In the genomic region with DNA sequence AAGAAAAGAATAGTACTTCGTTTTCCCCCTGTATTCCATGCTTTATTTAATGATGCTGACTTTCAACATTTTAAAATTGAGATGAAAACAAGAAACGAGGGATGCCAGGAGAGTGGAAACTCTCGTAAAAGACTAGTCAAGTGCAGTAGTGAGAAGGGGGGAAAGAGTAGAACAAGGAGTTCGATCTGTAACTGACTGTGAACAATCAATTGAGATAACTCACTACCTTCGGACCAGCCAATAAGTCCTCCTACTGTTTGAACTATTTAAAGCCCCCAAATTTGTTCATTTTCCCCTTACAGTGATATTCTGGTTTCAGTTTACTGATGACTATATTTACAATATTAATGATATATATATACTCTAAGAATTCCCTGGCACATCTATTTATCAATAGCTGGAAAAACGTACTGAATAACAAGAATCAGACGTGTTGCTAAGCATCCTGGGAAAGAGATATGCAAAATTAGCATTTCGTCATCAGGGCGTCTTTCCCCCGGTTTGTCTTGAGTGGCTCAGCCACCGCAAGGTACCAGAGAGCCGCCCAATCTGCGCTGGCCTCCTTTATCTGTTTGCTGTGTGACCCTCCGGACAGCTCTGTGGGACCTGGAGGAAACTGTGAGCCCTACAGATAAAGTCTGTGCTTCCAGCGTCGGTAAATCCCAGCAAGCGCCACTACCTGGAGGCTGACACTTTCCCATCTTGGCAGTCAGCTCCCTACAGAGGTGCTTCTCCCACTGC, we compare ENCODE assay signal across 8 cellular contexts. TPM values are rescaled to one million over a fixed set of nuclear protein-coding genes. Genes with fewer than 3 reads are reported as not detected.
DNase-seq lines count a peak whose midpoint lies in the region; ATAC-seq and TF ChIP-seq lines count a peak whose summit lies in the region.

No MANE protein-coding gene starts in this region.

- H3K36me3 Mint-ChIP-seq in naive thymus-derived CD4-positive, alpha-beta T cell: peaks cover 0 to 5% (median 0%) of the 10 kb centered on the region in 5 donors
- peaks cover 0 to 4% of the 10 kb centered on the region in 2 donors for H3K36me3 Mint-ChIP-seq in stimulated activated naive B cell treated with anti-CD40 and anti-IgM and Interleukin-4, amounts not matched to agents 10 μg/mL and 1 μg/mL and 100 μg/mL, for 72 hours

- H3K4me3 ChIP-seq in KMS-11 (IDR thresholded peaks at IDR 0.05; ENCODE audit: insufficient read depth, low read depth, low read length) (peak overlapping the region; percentile 65), Panc1 (ENCODE audit: low read depth in 2 of 2, low read length in 2 of 2) (peak overlapping the region; percentile 95 to 96)
- peak overlapping the region; percentile 97 for H3K4me3 ChIP-seq in naive thymus-derived CD4-positive, alpha-beta T cell (ENCODE audit: low read length)

- DNase-seq in DMS79 treated with DMSO at 0.1 percent for 48 hours (lab: John Stamatoyannopoulos, UW) (peak; percentile 83), Panc1 (ENCODE audit: low read depth, low spot score) (peak; percentile 91), activated T-helper 1 cell treated with Interleukin-2 at 50 U/mL for 16 hours (ENCODE audit: low read depth) (peak; percentile 57), fibroblast of gingiva (ENCODE audit: low read depth) (peak; percentile 82)
- DNase-seq in naive thymus-derived CD4-positive, alpha-beta T cell: peak; percentile 43 to 91 (median 88)
- peak; percentile 76 for DNase-seq in stimulated activated naive B cell treated with anti-CD40 and anti-IgM and Interleukin-4, amounts not matched to agents 10 μg/mL and 1 μg/mL and 100 μg/mL, for 72 hours

- ATAC-seq in GM21786 (IDR thresholded peaks at IDR 0.05; ENCODE audit: unreplicated experiment): peak; percentile 93
- peak; percentile 91 for ATAC-seq in Panc1
- peak; percentile 87 for ATAC-seq in naive thymus-derived CD4-positive, alpha-beta T cell
- peak; percentile 87 to 88 for ATAC-seq in stimulated activated naive B cell treated with anti-CD40 and anti-IgM and Interleukin-4, amounts not matched to agents 10 μg/mL and 1 μg/mL and 100 μg/mL, for 72 hours (replicated peaks)

- H3K4me2 ChIP-seq in KMS-11: peak overlapping the region; percentile 87

- no peaks in the 10 kb centered on the region for H3K79me2 ChIP-seq in KMS-11 (ENCODE audit: insufficient read depth, low read depth)

- peak overlapping the region; percentile 95 for H2AFZ ChIP-seq in KMS-11 (ENCODE audit: low read depth)

- H3K4me3 Mint-ChIP-seq in naive thymus-derived CD4-positive, alpha-beta T cell: peak overlapping the region; percentile 92 to 99 (median 98)
- H3K4me3 Mint-ChIP-seq in stimulated activated naive B cell treated with anti-CD40 and anti-IgM and Interleukin-4, amounts not matched to agents 10 μg/mL and 1 μg/mL and 100 μg/mL, for 72 hours: peak overlapping the region; percentile 92 to 100

- POLR2A ChIA-PET in Panc1 (lab: Charles Lee): interaction anchor here (0.6 kb wide), 1 partner anchor 268 kb away, joined by 3 read pairs; no protein-coding TSS in a partner anchor
- POLR2A ChIA-PET in naive thymus-derived CD4-positive, alpha-beta T cell (lab: Charles Lee): interaction anchor here (0.6 to 1.8 kb wide), 3 partner anchors 41 to 1730 kb away, joined by 3 to 6 read pairs (median 3); a partner anchor contains a TSS

- H3K27ac ChIP-seq in KMS-11 (peak overlapping the region; percentile 58), Panc1 (ENCODE audit: low read length) (peak overlapping the region; percentile 86)
- peak overlapping the region; percentile 85 for H3K27ac ChIP-seq in naive thymus-derived CD4-positive, alpha-beta T cell (ENCODE audit: low read depth, low read length)

- intact Hi-C loops in Panc1 (cut with micrococcal nuclease; ENCODE audit: unreplicated experiment): loop anchor here (5.0 kb wide), 1 partner anchor 80 kb away; no protein-coding TSS in a partner anchor
- intact Hi-C loops in naive thymus-derived CD4-positive, alpha-beta T cell (cut with micrococcal nuclease): loop anchor here (1.0 to 10.0 kb wide), 17 partner anchors 18 to 638 kb away; a partner anchor contains a TSS

- H3K27me3 Mint-ChIP-seq in naive thymus-derived CD4-positive, alpha-beta T cell: peaks cover 0 to 27% (median 0%) of the 10 kb centered on the region in 5 donors
- peaks cover 0 to 5% of the 10 kb centered on the region in 2 donors for H3K27me3 Mint-ChIP-seq in stimulated activated naive B cell treated with anti-CD40 and anti-IgM and Interleukin-4, amounts not matched to agents 10 μg/mL and 1 μg/mL and 100 μg/mL, for 72 hours

- H3K27me3 ChIP-seq in KMS-11 (ENCODE audit: insufficient read depth, low read depth) (no peaks in the 10 kb centered on the region; the same call in 1 of the 2 replicates), Panc1 (ENCODE audit: control insufficient read depth, insufficient read depth, low read length) (no peaks in the 10 kb centered on the region)
- H3K27me3 ChIP-seq in naive thymus-derived CD4-positive, alpha-beta T cell (ENCODE audit: control insufficient read depth in 2 of 2, insufficient read depth in 2 of 2, low read length in 2 of 2): no peaks in the 10 kb centered on the region

- peak overlapping the region; percentile 58; the same call in 1 of the 2 replicates for H3K9ac ChIP-seq in KMS-11

- CTCF ChIA-PET in Panc1 (lab: Charles Lee): interaction anchor here (1.2 kb wide), 1 partner anchor 18 kb away, joined by 3 read pairs; no protein-coding TSS in a partner anchor
- CTCF ChIA-PET in naive thymus-derived CD4-positive, alpha-beta T cell (lab: Charles Lee): interaction anchor here (1.4 to 3.1 kb wide), 2 partner anchors 19 to 40 kb away, joined by 3 to 16 read pairs; no protein-coding TSS in a partner anchor

- peaks cover 26 to 53% (median 48%) of the 10 kb centered on the region in 7 donors for H3K4me1 Mint-ChIP-seq in naive thymus-derived CD4-positive, alpha-beta T cell
- peaks cover 32 to 52% of the 10 kb centered on the region in 2 donors for H3K4me1 Mint-ChIP-seq in stimulated activated naive B cell treated with anti-CD40 and anti-IgM and Interleukin-4, amounts not matched to agents 10 μg/mL and 1 μg/mL and 100 μg/mL, for 72 hours

- peak overlapping the region; percentile 90 to 97 (median 96) for H3K27ac Mint-ChIP-seq in naive thymus-derived CD4-positive, alpha-beta T cell
- peak overlapping the region; percentile 98 for H3K27ac Mint-ChIP-seq in stimulated activated naive B cell treated with anti-CD40 and anti-IgM and Interleukin-4, amounts not matched to agents 10 μg/mL and 1 μg/mL and 100 μg/mL, for 72 hours

- H3K4me1 ChIP-seq in KMS-11 (ENCODE audit: low read depth, poor library complexity, severe bottlenecking) (peaks cover 53% of the 10 kb centered on the region), Panc1 (ENCODE audit: control insufficient read depth, insufficient read depth, low read length) (peaks cover 20% of the 10 kb centered on the region)
- H3K4me1 ChIP-seq in naive thymus-derived CD4-positive, alpha-beta T cell (ENCODE audit: control insufficient read depth in 2 of 2, insufficient read depth in 2 of 2, low read length in 2 of 2): peaks cover 26% of the 10 kb centered on the region in 2 donors

- H3K9me3 ChIP-seq in Panc1 (ENCODE audit: control insufficient read depth, insufficient read depth, low read depth, low read length): no peaks in the 10 kb centered on the region
- H3K9me3 ChIP-seq in naive thymus-derived CD4-positive, alpha-beta T cell (ENCODE audit: control insufficient read depth in 2 of 3, low read length in 3 of 3): no peaks in the 10 kb centered on the region

- no peaks in the 10 kb centered on the region for H4K20me1 ChIP-seq in KMS-11 (ENCODE audit: insufficient read depth)

- TF ChIP-seq CTCF in KMS-11 (conservative IDR thresholded peaks at IDR 0.05; ENCODE audit: low read depth, low read length) (no peak), Panc1 (IDR thresholded peaks at IDR 0.05) (no peak)

- H3K9me3 Mint-ChIP-seq in naive thymus-derived CD4-positive, alpha-beta T cell: peaks cover 0 to 16% (median 0%) of the 10 kb centered on the region in 11 donors
- no peaks in the 10 kb centered on the region for H3K9me3 Mint-ChIP-seq in stimulated activated naive B cell treated with anti-CD40 and anti-IgM and Interleukin-4, amounts not matched to agents 10 μg/mL and 1 μg/mL and 100 μg/mL, for 72 hours

- in situ Hi-C loops in Panc1 (cut with HindIII; ENCODE audit: low pct_unique_long_range_greater_than_20kb, low sequenced_read_pairs): no loop called here

- H3K36me3 ChIP-seq in KMS-11 (ENCODE audit: insufficient read depth) (no peaks in the 10 kb centered on the region), Panc1 (ENCODE audit: control insufficient read depth, insufficient read depth, low read length) (no peaks in the 10 kb centered on the region)
- H3K36me3 ChIP-seq in naive thymus-derived CD4-positive, alpha-beta T cell (ENCODE audit: control insufficient read depth in 2 of 3, insufficient read depth in 3 of 3, low read length in 3 of 3): no peaks in the 10 kb centered on the region

- BruUV-seq in Panc1 (replicated peaks; lab: Mats Ljungman, UMichigan): no TSS peak

RNA-seq across cellular contexts. Expression of a gene that starts 41.1 kb away (rescaled TPM):
- total RNA-seq in Panc1 (2021; ENCODE audit: unreplicated experiment): 281 TPM
- polyA plus RNA-seq in Panc1 (2012; ENCODE audit: insufficient read length): 243 TPM
- 100 to 1,000 TPM in 1 of 5 experiments, 10 to 100 TPM in 4; 38.2 to 157 (median 73.7) TPM for total RNA-seq in naive thymus-derived CD4-positive, alpha-beta T cell
- 100 to 1,000 TPM in 1 of 2 donors, 10 to 100 TPM in 1; 83.2 to 112 TPM for polyA plus RNA-seq in naive thymus-derived CD4-positive, alpha-beta T cell

Comparison
In these comparisons a context has a peak if more than half of its experiments do, and no peak if none do; other contexts are left out.
1. Peak in every context shown above with its lines: DNase-seq, ATAC-seq, H3K4me3 ChIP-seq and H3K27ac ChIP-seq.